ENCODE assay signal across 8 cellular contexts in genomic region chr1:15523104-15523921, GRCh38. TPM values are rescaled to one million over a fixed set of nuclear protein-coding genes. Genes with fewer than 3 reads are reported as not detected.
DNase-seq lines count a peak whose midpoint lies in the region; ATAC-seq and TF ChIP-seq lines count a peak whose summit lies in the region.

No MANE protein-coding gene starts in this region.

- WGBS in adrenal gland, 4 donors: 48 to 53% (median 50%) methylated on average over 12 of the region's 12 CpGs

- peak overlapping the region; percentile 99 for H3K4me3 Mint-ChIP-seq in activated CD4-positive, alpha-beta T cell treated with anti-CD3 and anti-CD28 coated beads, Interleukin-2, amount 10 ng/mL, durations not matched to agents 24 days and 14 days

- intact Hi-C loops in activated CD4-positive, alpha-beta T cell treated with anti-CD3 and anti-CD28 coated beads, Interleukin-2, amount 10 ng/mL, durations not matched to agents 24 days and 14 days (cut with micrococcal nuclease): no loop called here
- intact Hi-C loops in adrenal gland (cut with DNase I) (no loop called here), left lung (cut with DNase I) (no loop called here)

- TF ChIP-seq CTCF in adrenal gland (IDR thresholded peaks at IDR 0.05) (no peak), left lung (IDR thresholded peaks at IDR 0.05) (no peak), thoracic aorta (IDR thresholded peaks at IDR 0.05) (no peak)

- peak overlapping the region; percentile 100 for H3K27ac Mint-ChIP-seq in activated CD4-positive, alpha-beta T cell treated with anti-CD3 and anti-CD28 coated beads, Interleukin-2, amount 10 ng/mL, durations not matched to agents 24 days and 14 days

- H3K4me1 Mint-ChIP-seq in activated CD4-positive, alpha-beta T cell treated with anti-CD3 and anti-CD28 coated beads, Interleukin-2, amount 10 ng/mL, durations not matched to agents 24 days and 14 days: peaks cover 51% of the 10 kb centered on the region

- H3K4me1 ChIP-seq in adrenal gland (replicated peaks in 1 of 2) (peaks cover 21 to 39% of the 10 kb centered on the region in 2 donors), left lung (peaks cover 11 to 37% of the 10 kb centered on the region in 2 donors), thoracic aorta (ENCODE audit: control insufficient read depth in 1 of 2, low read depth in 2 of 2) (peaks cover 16 to 35% of the 10 kb centered on the region in 2 donors)

- ATAC-seq in left lung: no peak
- ATAC-seq in thoracic aorta (ENCODE audit: insufficient number of reproducible peaks, low FRiP score, low read depth): no peak
- ATAC-seq in HG03457 (IDR thresholded peaks at IDR 0.05; ENCODE audit: unreplicated experiment): no peak
- ATAC-seq in HG03460 (IDR thresholded peaks at IDR 0.05; ENCODE audit: unreplicated experiment): no peak

- H3K27ac ChIP-seq in adrenal gland (peak overlapping the region; percentile 75 to 100 (median 94)), left lung (peak overlapping the region; percentile 91 to 92), thoracic aorta (peak overlapping the region; percentile 61 to 88)

- no peaks in the 10 kb centered on the region for H3K9me3 Mint-ChIP-seq in activated CD4-positive, alpha-beta T cell treated with anti-CD3 and anti-CD28 coated beads, Interleukin-2, amount 10 ng/mL, durations not matched to agents 24 days and 14 days

- H3K27me3 ChIP-seq in adrenal gland (no peaks in the 10 kb centered on the region), left lung (no peaks in the 10 kb centered on the region), thoracic aorta (replicated peaks; ENCODE audit: insufficient read depth) (no peaks in the 10 kb centered on the region)

- no peaks in the 10 kb centered on the region for H3K27me3 Mint-ChIP-seq in activated CD4-positive, alpha-beta T cell treated with anti-CD3 and anti-CD28 coated beads, Interleukin-2, amount 10 ng/mL, durations not matched to agents 24 days and 14 days

- H3K36me3 ChIP-seq in adrenal gland (replicated peaks in 1 of 2): no peaks in the 10 kb centered on the region
- H3K36me3 ChIP-seq in left lung: no peaks in the 10 kb centered on the region
- H3K36me3 ChIP-seq in thoracic aorta: no peaks in the 10 kb centered on the region

- H3K36me3 Mint-ChIP-seq in activated CD4-positive, alpha-beta T cell treated with anti-CD3 and anti-CD28 coated beads, Interleukin-2, amount 10 ng/mL, durations not matched to agents 24 days and 14 days (ENCODE audit: low read depth): peaks cover 17% of the 10 kb centered on the region

- H3K4me3 ChIP-seq in adrenal gland (peak overlapping the region in 2 of 4 donors; percentile 67 to 97), left lung (peak overlapping the region; percentile 63 to 69), thoracic aorta (peak overlapping the region; percentile 72)

- no peak for DNase-seq in activated CD4-positive, alpha-beta T cell treated with anti-CD3 and anti-CD28 coated beads, Interleukin-2, amount 10 ng/mL, durations not matched to agents 24 days and 14 days
- DNase-seq in activated CD4-positive, alpha-beta T cell treated with anti-CD3 and anti-CD28 coated beads, Interleukin-2, amount 50 U/mL, for 4 hours: no peak
- DNase-seq in adrenal gland (peak in 4 of 7 donors; percentile 25 to 65 (median 36)), left lung (no peak), thoracic aorta (ENCODE audit: low spot score) (no peak), NCI-H2196 treated with DMSO at 0.1 percent for 48 hours (lab: John Stamatoyannopoulos, UW; ENCODE audit: unreplicated experiment) (no peak)

- no peak for TF ChIP-seq POLR2A in adrenal gland (IDR thresholded peaks at IDR 0.05)

- H3K9me3 ChIP-seq in adrenal gland (replicated peaks in 1 of 3) (no peaks in the 10 kb centered on the region), left lung (no peaks in the 10 kb centered on the region), thoracic aorta (no peaks in the 10 kb centered on the region)

RNA-seq across cellular contexts. Expression of gene CASP9, which starts 0.7 kb away (rescaled TPM):
- 15.7 and 17.3 TPM in 2 replicates for total RNA-seq in activated CD4-positive, alpha-beta T cell treated with anti-CD3 and anti-CD28 coated beads, Interleukin-2, amount 10 ng/mL, durations not matched to agents 24 days and 14 days
- total RNA-seq in adrenal gland (10 to 100 TPM; 16.1 to 89.8 (median 22.6) TPM), left lung (10 to 100 TPM in 1 of 2 donors, 1 to 10 TPM in 1; 9.8 to 12.0 TPM), thoracic aorta (10 to 100 TPM; 14.2 to 18.8 TPM)
- polyA plus RNA-seq in adrenal gland: 10 to 100 TPM; 55.7 to 63.6 (median 62.5) TPM

RNA-seq across cellular contexts. Expression of gene DNAJC16, which starts 3.3 kb away (rescaled TPM):
- total RNA-seq in activated CD4-positive, alpha-beta T cell treated with anti-CD3 and anti-CD28 coated beads, Interleukin-2, amount 10 ng/mL, durations not matched to agents 24 days and 14 days: 15.4 and 16.3 TPM in 2 replicates
- total RNA-seq in adrenal gland (10 to 100 TPM; 12.2 to 34.0 (median 24.0) TPM), left lung (10 to 100 TPM; 24.3 to 26.3 TPM), thoracic aorta (10 to 100 TPM; 14.1 to 28.6 TPM)
- 10 to 100 TPM in 1 of 3 donors, 1 to 10 TPM in 2; 4.8 to 13.6 (median 8.0) TPM for polyA plus RNA-seq in adrenal gland

RNA-seq across cellular contexts. Expression of gene CELA2B, which starts 47.4 kb away (rescaled TPM):
- total RNA-seq in activated CD4-positive, alpha-beta T cell treated with anti-CD3 and anti-CD28 coated beads, Interleukin-2, amount 10 ng/mL, durations not matched to agents 24 days and 14 days: not detected in 2 replicates
- total RNA-seq in adrenal gland: 10 to 100 TPM in 4 of 8 donors, 1 to 10 TPM in 2, not detected in 2; 2.0 to 28.1 (median 11.5) TPM
- polyA plus RNA-seq in adrenal gland: 1 to 10 TPM in 2 of 3 donors, not detected in 1; 6.0 to 6.8 TPM
- total RNA-seq in left lung: under 1 TPM in 1 of 2 donors, not detected in 1; 0.63 TPM
- not detected for total RNA-seq in thoracic aorta

Comparison
In these comparisons a context has a peak if more than half of its experiments do, and no peak if none do; other contexts are left out.
1. DNase-seq: peak in adrenal gland (4 of 7); none in activated CD4-positive, alpha-beta T cell treated with anti-CD3 and anti-CD28 coated beads, Interleukin-2, amount 10 ng/mL, durations not matched to agents 24 days and 14 days (single experiment), activated CD4-positive, alpha-beta T cell treated with anti-CD3 and anti-CD28 coated beads, Interleukin-2, amount 50 U/mL, for 4 hours (0 of 2), left lung (0 of 2), thoracic aorta (single experiment) and NCI-H2196 treated with DMSO at 0.1 percent for 48 hours (single experiment).
2. Peak in every context shown above with its lines, with median percentiles within 50 percentile points of each other: H3K27ac ChIP-seq.